Comparison of ENCODE assay signal across 1 cellular context in the genomic region with DNA sequence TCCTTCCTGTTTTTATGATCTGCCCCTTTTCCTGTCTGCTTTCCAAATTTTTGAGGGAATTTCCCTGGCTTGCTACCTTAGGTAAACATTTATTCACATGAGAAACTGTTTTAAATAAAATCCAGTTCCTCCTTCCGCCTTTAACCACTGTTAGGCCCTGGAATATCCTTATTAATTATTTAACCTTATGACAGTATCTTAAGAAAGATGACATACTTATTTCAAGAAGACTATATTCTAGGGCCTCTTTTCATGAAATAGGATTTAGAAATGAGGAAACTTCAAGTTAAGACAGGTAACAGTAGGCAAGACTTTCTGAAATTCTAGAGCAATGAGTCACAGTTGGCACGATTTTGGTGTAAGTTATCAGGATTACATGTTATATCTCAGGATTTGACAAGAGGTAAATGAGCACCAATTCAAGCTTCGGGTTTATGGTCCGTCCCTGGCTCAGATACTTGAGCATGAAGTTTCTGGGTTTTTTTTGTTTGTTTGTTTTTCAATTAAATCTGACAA.
A peak's percentile ranks its signal among the peaks of the same experiment; 100 is the strongest.
TF ChIP-seq lines count a peak whose summit lies in the region.

No MANE protein-coding gene starts in this region.

TF ChIP-seq in SK-N-SH, 30 proteins besides CTCF, POLR2A, EP300 and RAD21:
- no peak for TF ChIP-seq FOXM1 (IDR thresholded peaks at IDR 0.05; ENCODE audit: low read depth)
- TF ChIP-seq FOSL2 (IDR thresholded peaks at IDR 0.05; ENCODE audit: borderline replicate concordance, low read depth), result peak; percentile 35; the same call in 1 of the 2 replicates
- TF ChIP-seq RXRA (IDR thresholded peaks at IDR 0.05; ENCODE audit: borderline replicate concordance, low read depth), result no peak
- TF ChIP-seq TEAD4 (IDR thresholded peaks at IDR 0.05; ENCODE audit: borderline replicate concordance, insufficient read depth), result peak; percentile 52; the same call in 1 of the 2 replicates
- peak; percentile 80 for TF ChIP-seq NFIC (IDR thresholded peaks at IDR 0.05; ENCODE audit: borderline replicate concordance)
- TF ChIP-seq JUND (IDR thresholded peaks at IDR 0.05), result peak; percentile 57
- no peak for TF ChIP-seq RFX5 (IDR thresholded peaks at IDR 0.05; ENCODE audit: low read length)
- peak; percentile 75 for TF ChIP-seq TCF12 (IDR thresholded peaks at IDR 0.05)
- no peak for TF ChIP-seq MXI1 (IDR thresholded peaks at IDR 0.05; ENCODE audit: low read depth, low read length)
- TF ChIP-seq, protein P1, sequence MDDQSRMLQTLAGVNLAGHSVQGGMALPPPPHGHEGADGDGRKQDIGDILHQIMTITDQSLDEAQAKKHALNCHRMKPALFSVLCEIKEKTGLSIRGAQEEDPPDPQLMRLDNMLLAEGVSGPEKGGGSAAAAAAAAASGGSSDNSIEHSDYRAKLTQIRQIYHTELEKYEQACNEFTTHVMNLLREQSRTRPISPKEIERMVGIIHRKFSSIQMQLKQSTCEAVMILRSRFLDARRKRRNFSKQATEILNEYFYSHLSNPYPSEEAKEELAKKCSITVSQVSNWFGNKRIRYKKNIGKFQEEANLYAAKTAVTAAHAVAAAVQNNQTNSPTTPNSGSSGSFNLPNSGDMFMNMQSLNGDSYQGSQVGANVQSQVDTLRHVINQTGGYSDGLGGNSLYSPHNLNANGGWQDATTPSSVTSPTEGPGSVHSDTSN (IDR thresholded peaks at IDR 0.05), result peak; percentile 60; the same call in 1 of the 2 replicates
